In the genomic region with DNA sequence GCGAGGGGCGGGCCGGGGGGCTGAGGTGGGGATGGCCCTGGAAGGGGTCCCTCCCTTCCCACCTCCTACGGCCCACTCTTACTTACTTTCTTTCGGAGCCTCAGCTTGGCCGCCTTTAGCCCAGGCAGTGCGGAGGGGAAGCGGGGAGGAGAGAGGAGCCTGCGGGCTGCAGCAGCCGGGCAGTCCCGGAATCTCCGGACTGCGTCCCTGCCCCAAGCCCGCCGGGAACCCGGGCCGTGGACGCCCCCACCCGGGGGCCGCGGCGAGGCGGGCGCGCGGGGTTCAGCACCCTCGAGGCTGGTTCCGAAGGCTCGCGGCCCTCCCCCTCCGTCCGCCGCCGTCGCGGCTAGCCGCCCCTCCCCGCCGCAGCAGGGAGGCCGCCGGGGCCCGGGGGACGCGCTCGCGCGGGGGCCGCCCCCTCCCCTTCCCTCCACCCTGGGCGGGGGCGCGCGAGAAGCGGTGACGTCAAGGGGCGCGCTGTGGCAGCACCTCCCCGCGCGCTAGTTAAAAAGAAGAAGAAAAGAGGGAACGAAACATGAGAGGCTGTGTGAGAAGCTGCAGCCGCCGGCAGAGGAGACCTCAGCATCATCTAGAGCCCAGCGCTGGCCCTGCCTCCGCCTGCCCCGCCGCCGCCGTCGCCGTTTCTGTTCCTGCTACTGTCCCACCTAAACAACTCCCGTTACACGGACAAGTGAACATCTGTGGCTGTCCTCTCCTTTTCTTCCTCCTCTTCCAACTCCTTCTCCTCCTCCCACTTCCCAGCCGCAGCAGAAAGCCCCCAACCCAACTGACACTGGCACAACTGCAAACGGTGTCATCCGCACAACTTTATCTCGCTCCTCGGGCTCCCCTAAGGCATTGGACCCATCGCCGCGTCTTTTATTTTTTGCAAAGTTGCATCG, we compare ENCODE assay signal across 8 cellular contexts. TPM values are rescaled to one million over a fixed set of nuclear protein-coding genes. Genes with fewer than 3 reads are reported as not detected.
DNase-seq lines count a peak whose midpoint lies in the region; ATAC-seq and TF ChIP-seq lines count a peak whose summit lies in the region.

HHIP (plus strand) TSS at position 536 of the 902 bp plus-strand sequence. CDS start 520 bp downstream, outside the sequence.

- H3K79me2 ChIP-seq in parathyroid adenoma, result no peaks in the 10 kb centered on the region

- H3K4me2 ChIP-seq in parathyroid adenoma (ENCODE audit: low read length), result peak within 1 kb of the TSS; percentile 68

- ATAC-seq in GM19463 (IDR thresholded peaks at IDR 0.05; ENCODE audit: unreplicated experiment) (peak; percentile 47), GM19324 (IDR thresholded peaks at IDR 0.05; ENCODE audit: low FRiP score, unreplicated experiment) (no peak), HG02610 (IDR thresholded peaks at IDR 0.05; ENCODE audit: unreplicated experiment) (no peak)

- H3K9ac ChIP-seq in parathyroid adenoma, result no peak within 1 kb of the TSS

- H3K36me3 ChIP-seq in right atrium auricular region (no peaks in the 10 kb centered on the region), parathyroid adenoma (ENCODE audit: control insufficient read depth, insufficient read depth, low read length) (no peaks in the 10 kb centered on the region)

- H3K27me3 ChIP-seq in right atrium auricular region (peaks cover 0 to 22% of the 10 kb centered on the region in 2 donors), parathyroid adenoma (ENCODE audit: control insufficient read depth, insufficient read depth, low read length) (no peaks in the 10 kb centered on the region)

- H3K27ac ChIP-seq in right atrium auricular region (no peak within 1 kb of the TSS), parathyroid adenoma (no peak within 1 kb of the TSS)

- DNase-seq in COLO668 (lab: John Stamatoyannopoulos, UW; ENCODE audit: unreplicated experiment) (peak; percentile 77), NCI-H748 (lab: John Stamatoyannopoulos, UW; ENCODE audit: unreplicated experiment) (peak; percentile 52), anterior cingulate cortex (lab: John Stamatoyannopoulos, UW) (peak in 52 of 58 donors; percentile 7 to 85 (median 58)), right atrium auricular region (ENCODE audit: low spot score) (no peak)

- peak within 1 kb of the TSS; percentile 40 to 52 for H3K4me3 ChIP-seq in right atrium auricular region
- peak within 1 kb of the TSS; percentile 34 for H3K4me3 ChIP-seq in parathyroid adenoma (ENCODE audit: low read depth, low read length)

- H2AFZ ChIP-seq in parathyroid adenoma, result peak within 1 kb of the TSS; percentile 46

- peaks cover 0 to 22% of the 10 kb centered on the region in 2 donors for H3K4me1 ChIP-seq in right atrium auricular region
- no peaks in the 10 kb centered on the region for H3K4me1 ChIP-seq in parathyroid adenoma

- H3K9me3 ChIP-seq in right atrium auricular region (no peaks in the 10 kb centered on the region), parathyroid adenoma (ENCODE audit: control insufficient read depth, low read length) (no peaks in the 10 kb centered on the region)

- TF ChIP-seq CTCF in right atrium auricular region (IDR thresholded peaks at IDR 0.05) (no peak), parathyroid adenoma (IDR thresholded peaks at IDR 0.05) (no peak)

RNA-seq across cellular contexts. Expression of gene HHIP, which starts in this region (rescaled TPM):
- 10 to 100 TPM in 1 of 2 donors, under 1 TPM in 1; 0.31 to 14.5 TPM for total RNA-seq in right atrium auricular region
